Comparison of ENCODE assay signal across 8 cellular contexts in genomic region chr20:34363062-34364012, GRCh38. TPM values are rescaled to one million over a fixed set of nuclear protein-coding genes. Genes with fewer than 3 reads are reported as not detected.
DNase-seq lines count a peak whose midpoint lies in the region; ATAC-seq and TF ChIP-seq lines count a peak whose summit lies in the region.

Gene ITCH, plus strand, starts transcription at chr20:34363273. Its CDS starts 30,539 bp downstream, at chr20:34393812.

- peaks cover 5% of the 10 kb centered on the region for H3K36me3 Mint-ChIP-seq in T-helper 17 cell (ENCODE audit: low read depth)

- TF ChIP-seq POLR2A in GM15510 (IDR thresholded peaks at IDR 0.05; ENCODE audit: borderline replicate concordance, extremely low read depth, insufficient read length) (peak; percentile 87), uterus (IDR thresholded peaks at IDR 0.05) (peak; percentile 87 to 91)

- H3K36me3 ChIP-seq in right atrium auricular region (no peaks in the 10 kb centered on the region), uterus (no peaks in the 10 kb centered on the region)

- H3K27me3 Mint-ChIP-seq in T-helper 17 cell = no peaks in the 10 kb centered on the region

- peak; percentile 95 for ATAC-seq in HG02885 (IDR thresholded peaks at IDR 0.05; ENCODE audit: poor library complexity, unreplicated experiment)
- ATAC-seq in T-helper 17 cell = peak; percentile 100

- intact Hi-C loops in uterus (cut with DNase I; ENCODE audit: low total_unique reads) = no loop called here

- DNase-seq in NCI-H1694 treated with DMSO at 0.1 percent for 48 hours (lab: John Stamatoyannopoulos, UW) (peak; percentile 79), T-helper 17 cell (peak; percentile 85 to 87 (median 86)), right atrium auricular region (ENCODE audit: low spot score) (peak; percentile 98), pulmonary artery endothelial cell (ENCODE audit: low read depth, low spot score) (peak; percentile 90), uterus (peak; percentile 94)

- peak within 1 kb of the TSS; percentile 99 for H3K27ac Mint-ChIP-seq in T-helper 17 cell

- peak within 1 kb of the TSS; percentile 99 for H3K4me3 Mint-ChIP-seq in T-helper 17 cell

- H3K4me1 ChIP-seq in right atrium auricular region = peaks cover 0 to 38% of the 10 kb centered on the region in 2 donors
- peaks cover 7 to 14% of the 10 kb centered on the region in 2 donors for H3K4me1 ChIP-seq in uterus

- H3K4me3 ChIP-seq in right atrium auricular region (peak within 1 kb of the TSS; percentile 94 to 99), uterus (peak within 1 kb of the TSS; percentile 82 to 93)

- H3K27me3 ChIP-seq in right atrium auricular region = no peaks in the 10 kb centered on the region
- H3K27me3 ChIP-seq in uterus = no peaks in the 10 kb centered on the region

- TF ChIP-seq CTCF in right atrium auricular region (IDR thresholded peaks at IDR 0.05) (no peak), uterus (IDR thresholded peaks at IDR 0.05) (no peak)

- H3K27ac ChIP-seq in angular gyrus (ENCODE audit: low read depth, low read length) (peak within 1 kb of the TSS; percentile 82), right atrium auricular region (peak within 1 kb of the TSS; percentile 97 to 99), uterus (peak within 1 kb of the TSS; percentile 92)

- H3K9me3 ChIP-seq in T-helper 17 cell (ENCODE audit: control insufficient read depth, low read length, poor library complexity, severe bottlenecking) = no peaks in the 10 kb centered on the region
- H3K9me3 ChIP-seq in right atrium auricular region = no peaks in the 10 kb centered on the region
- no peaks in the 10 kb centered on the region for H3K9me3 ChIP-seq in uterus

- peaks cover 27% of the 10 kb centered on the region for H3K4me1 Mint-ChIP-seq in T-helper 17 cell

RNA-seq across cellular contexts. Expression of gene ITCH, which starts in this region (rescaled TPM):
- 10 to 100 TPM; 44.4 to 53.4 TPM for total RNA-seq in T-helper 17 cell
- 10 to 100 TPM; 35.6 to 40.2 TPM for total RNA-seq in right atrium auricular region
- 62.2 and 74.8 TPM in 2 replicates for total RNA-seq in pulmonary artery endothelial cell
- total RNA-seq in uterus = 10 to 100 TPM; 35.6 to 97.9 (median 65.4) TPM

Comparison
In these comparisons a context has a peak if more than half of its experiments do, and no peak if none do; other contexts are left out.
1. Peak in every context shown above with its lines: DNase-seq, ATAC-seq, H3K4me3 ChIP-seq and H3K27ac ChIP-seq.